ENCODE assay signal across 19 cellular contexts in genomic region chr20:25011261-25011660, GRCh38.
"Had no signal": no experiment of that assay in that cellular context is flagged by ENCODE, and none has a peak within 500 bp of the region (broad histone marks: within the 10 kb centered on the region; RNA-seq: fewer than 3 reads in every experiment).

No MANE protein-coding gene starts in this region.

- DNase-seq: activated CD4-positive, alpha-beta T cell treated with anti-CD3 and anti-CD28 coated beads for 48 hours; activated CD8-positive, alpha-beta T cell treated with anti-CD3 and anti-CD28 coated beads, Interleukin-2, amount 10 ng/mL, durations not matched to agents 7 days and 5 days; activated naive CD4-positive, alpha-beta T cell; central memory CD4-positive, alpha-beta T cell; colonic mucosa; erythroblast; foreskin melanocyte; kidney; left ventricle myocardium superior; stimulated activated CD4-positive, alpha-beta T cell treated with anti-CD3 and anti-CD28 coated beads, Interleukin-15, amount 100 ng/mL, for 24 hours; stimulated activated CD4-positive, alpha-beta T cell treated with anti-CD3 and anti-CD28 coated beads, Interleukin-2, amount 100 ng/mL, for 48 hours; stimulated activated naive CD8-positive, alpha-beta T cell treated with anti-CD3 and anti-CD28 coated beads, Interleukin-15, amount 100 ng/mL, for 72 hours; SW 1271 had no signal

- H3K27me3 Mint-ChIP-seq: brain; stimulated activated naive CD8-positive, alpha-beta T cell treated with anti-CD3 and anti-CD28 coated beads, Interleukin-15, amount 100 ng/mL, for 72 hours had no signal

- ATAC-seq: activated CD8-positive, alpha-beta T cell treated with anti-CD3 and anti-CD28 coated beads, Interleukin-2, amount 10 ng/mL, durations not matched to agents 7 days and 5 days; stimulated activated naive CD8-positive, alpha-beta T cell treated with anti-CD3 and anti-CD28 coated beads, Interleukin-15, amount 100 ng/mL, for 72 hours; WTC11 had no signal

- H3K36me3 Mint-ChIP-seq: brain, WTC11 had no signal

- H3K4me3 ChIP-seq: colonic mucosa, skin epidermis, suprapubic skin had no signal

- H3K9me3 Mint-ChIP-seq: brain; neural crest cell; stimulated activated naive CD8-positive, alpha-beta T cell treated with anti-CD3 and anti-CD28 coated beads, Interleukin-15, amount 100 ng/mL, for 72 hours; WTC11 had no signal

- H3K4me1 ChIP-seq: colonic mucosa had no signal

- H3K4me3 Mint-ChIP-seq: activated CD8-positive, alpha-beta T cell treated with anti-CD3 and anti-CD28 coated beads, Interleukin-2, amount 10 ng/mL, durations not matched to agents 7 days and 5 days; brain; neural crest cell; stimulated activated naive CD8-positive, alpha-beta T cell treated with anti-CD3 and anti-CD28 coated beads, Interleukin-15, amount 100 ng/mL, for 72 hours; WTC11 had no signal

- H3K4me1 Mint-ChIP-seq: brain; neural crest cell; stimulated activated naive CD8-positive, alpha-beta T cell treated with anti-CD3 and anti-CD28 coated beads, Interleukin-15, amount 100 ng/mL, for 72 hours; WTC11 had no signal

- H3K27me3 ChIP-seq: colonic mucosa, suprapubic skin had no signal

- H3K36me3 ChIP-seq: colonic mucosa had no signal

- H3K27ac ChIP-seq: colonic mucosa, skin epidermis, suprapubic skin had no signal

- H3K27ac Mint-ChIP-seq: activated CD8-positive, alpha-beta T cell treated with anti-CD3 and anti-CD28 coated beads, Interleukin-2, amount 10 ng/mL, durations not matched to agents 7 days and 5 days; progenitor cell of endocrine pancreas; WTC11 had no signal

- H3K9me3 ChIP-seq: colonic mucosa, suprapubic skin had no signal
